8 cellular contexts compared by ENCODE assay signal in the genomic region with DNA sequence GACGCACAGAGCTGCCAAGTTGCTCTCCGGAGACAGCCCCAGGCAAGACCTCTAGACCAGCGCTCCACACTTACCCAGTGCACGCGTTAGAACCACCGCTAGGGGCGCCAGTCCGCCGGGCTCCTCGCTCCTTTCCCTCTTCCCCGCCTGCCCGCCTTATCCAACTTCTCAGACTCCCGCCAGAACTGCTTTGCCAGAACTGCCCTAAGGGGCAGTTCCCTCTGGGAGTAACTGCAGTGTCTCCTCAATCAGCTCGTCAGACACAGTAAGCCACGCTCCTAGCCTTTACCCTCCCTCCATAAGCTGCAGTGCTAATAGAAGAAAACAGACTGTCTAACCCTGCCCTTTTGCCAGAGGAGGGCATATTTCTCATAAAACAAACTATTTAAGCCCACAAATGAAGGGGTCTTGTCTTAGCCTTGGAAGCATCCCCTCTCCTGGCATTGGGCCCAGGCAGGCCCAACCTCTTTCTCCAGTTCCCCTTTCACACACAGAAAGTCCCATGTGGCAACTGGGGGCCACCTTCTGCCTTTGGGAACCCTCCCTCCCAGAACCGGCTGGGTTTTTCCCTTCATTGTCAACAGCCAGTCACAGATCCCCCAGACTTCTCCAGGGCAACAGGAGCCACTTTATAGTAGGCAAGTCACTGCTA. TPM values are rescaled to one million over a fixed set of nuclear protein-coding genes. Genes with fewer than 3 reads are reported as not detected.
DNase-seq lines count a peak whose midpoint lies in the region; ATAC-seq and TF ChIP-seq lines count a peak whose summit lies in the region.

No MANE protein-coding gene starts in this region.

- intact Hi-C loops in left cardiac atrium (cut with DNase I) = loop anchor here (5.0 to 10.0 kb wide), 3 partner anchors 38 to 60 kb away; partner anchors contain the start of gene BUB1B (in 1 of the 2)
- intact Hi-C loops in prostate gland (cut with DNase I) = loop anchor here (5.0 kb wide), 2 partner anchors 58 to 167 kb away; no protein-coding TSS in a partner anchor
- intact Hi-C loops in upper lobe of right lung (cut with DNase I) = no loop called here

- peak; percentile 54 to 65 for ATAC-seq in left cardiac atrium
- peak; percentile 60 for ATAC-seq in upper lobe of right lung

- no peaks in the 10 kb centered on the region for H3K36me3 ChIP-seq in adipocyte (ENCODE audit: control insufficient read depth, insufficient read depth, low read length, severe bottlenecking)
- H3K36me3 ChIP-seq in prostate gland = no peaks in the 10 kb centered on the region
- H3K36me3 ChIP-seq in upper lobe of right lung = no peaks in the 10 kb centered on the region

- H3K27me3 ChIP-seq in adipocyte (replicated peaks; ENCODE audit: control insufficient read depth, insufficient read depth, low read length) (no peaks in the 10 kb centered on the region), prostate gland (replicated peaks; ENCODE audit: insufficient read depth) (no peaks in the 10 kb centered on the region), upper lobe of right lung (no peaks in the 10 kb centered on the region)

- H3K4me3 ChIP-seq in adipocyte (ENCODE audit: low read length) = no peak overlapping the region
- H3K4me3 ChIP-seq in prostate gland = no peak overlapping the region
- no peak overlapping the region for H3K4me3 ChIP-seq in upper lobe of right lung

- peak; percentile 85 for DNase-seq in CD1c-positive myeloid dendritic cell (ENCODE audit: extremely low spot score)
- peak; percentile 44 for DNase-seq in GOT3 (lab: John Stamatoyannopoulos, UW)
- DNase-seq in NCI-H146 (lab: John Stamatoyannopoulos, UW) = peak; percentile 75
- peak; percentile 43 to 75 (median 65) for DNase-seq in T-helper 1 cell
- DNase-seq in adipocyte (ENCODE audit: low read depth) = peak; percentile 96
- peak; percentile 92 for DNase-seq in left cardiac atrium
- DNase-seq in prostate gland (ENCODE audit: low spot score) = peak; percentile 89
- DNase-seq in upper lobe of right lung = peak; percentile 94

- no peaks in the 10 kb centered on the region for H3K9me3 ChIP-seq in adipocyte (ENCODE audit: control insufficient read depth, low read length)
- no peaks in the 10 kb centered on the region for H3K9me3 ChIP-seq in prostate gland
- no peaks in the 10 kb centered on the region for H3K9me3 ChIP-seq in upper lobe of right lung

- H3K4me1 ChIP-seq in adipocyte (ENCODE audit: control insufficient read depth, insufficient read depth, low read length) (peaks cover 61% of the 10 kb centered on the region), prostate gland (replicated peaks) (peaks cover 59% of the 10 kb centered on the region), upper lobe of right lung (peaks cover 75% of the 10 kb centered on the region)

- WGBS in prostate gland = 2% methylated on average over 16 of the region's 16 CpGs

- no peak overlapping the region for H3K9ac ChIP-seq in adipocyte (ENCODE audit: low read length)

- no peak for TF ChIP-seq POLR2A in prostate gland (IDR thresholded peaks at IDR 0.05)

- TF ChIP-seq CTCF in prostate gland (IDR thresholded peaks at IDR 0.05) (peak; percentile 88 to 95 (median 92)), upper lobe of right lung (IDR thresholded peaks at IDR 0.05) (peak; percentile 97)

- peak overlapping the region; percentile 85 to 93 for H3K27ac ChIP-seq in prostate gland
- peak overlapping the region; percentile 66 for H3K27ac ChIP-seq in upper lobe of right lung

RNA-seq across cellular contexts. Expression of gene BMF, which starts 3.7 kb away (rescaled TPM):
- 1 to 10 TPM; 1.9 to 5.0 TPM for total RNA-seq in left cardiac atrium
- total RNA-seq in prostate gland = 10 to 100 TPM in 1 of 2 donors, 1 to 10 TPM in 1; 8.8 to 19.0 TPM
- 15.4 TPM for total RNA-seq in upper lobe of right lung

RNA-seq across cellular contexts. Expression of gene BUB1B, which starts 55.9 kb away (rescaled TPM):
- total RNA-seq in left cardiac atrium = 1 to 10 TPM in 1 of 2 donors, under 1 TPM in 1; 0.71 to 1.3 TPM
- total RNA-seq in prostate gland = 1 to 10 TPM; 2.5 to 8.2 TPM
- total RNA-seq in upper lobe of right lung = 1.8 TPM

Comparison
In these comparisons a context has a peak if more than half of its experiments do, and no peak if none do; other contexts are left out.
1. DNase-seq: peak in every context shown above with its lines; median percentile 96 in adipocyte; 94 in upper lobe of right lung; 92 in left cardiac atrium; 89 in prostate gland; 85 in CD1c-positive myeloid dendritic cell; 75 in NCI-H146; 65 in T-helper 1 cell; 44 in GOT3.